In genomic region chr13:110138009-110138699, GRCh38 we compare ENCODE assay signal across 8 cellular contexts.
DNase-seq lines count a peak whose midpoint lies in the region; ATAC-seq, FAIRE-seq and TF ChIP-seq lines count a peak whose summit lies in the region.

No MANE protein-coding gene starts in this region.

- TF ChIP-seq CTCF in left lung (IDR thresholded peaks at IDR 0.05): no peak

- H3K4me3 ChIP-seq in left lung: peak overlapping the region; percentile 44 to 51

- H3K4me1 ChIP-seq in left lung: peaks cover 10 to 25% of the 10 kb centered on the region in 2 donors

- H3K27ac ChIP-seq in cingulate gyrus (ENCODE audit: low read depth, low read length) (peak overlapping the region; percentile 75), left lung (peak overlapping the region; percentile 66 to 97)

- peak; percentile 26 for DNase-seq in GM18507 (ENCODE audit: extremely low spot score, insufficient read length, low read depth)
- peak; percentile 53 to 70 for DNase-seq in NCI-H1930 (lab: John Stamatoyannopoulos, UW)
- peak; percentile 45 for DNase-seq in activated CD4-positive, alpha-beta T cell treated with anti-CD3 and anti-CD28 coated beads for 1 hour
- peak; percentile 81 to 95 for DNase-seq in left lung
- peak; percentile 73 for DNase-seq in stimulated activated CD4-positive, alpha-beta T cell treated with anti-CD3 and anti-CD28 coated beads, Interleukin-2, amount 100 ng/mL, for 4 hours (ENCODE audit: low read depth)
- DNase-seq in DMS114 treated with DMSO at 0.1 percent for 48 hours (lab: John Stamatoyannopoulos, UW; ENCODE audit: unreplicated experiment): no peak

- no peaks in the 10 kb centered on the region for H3K9me3 ChIP-seq in left lung

- H3K27me3 ChIP-seq in left lung: no peaks in the 10 kb centered on the region

- FAIRE-seq in GM18507 (lab: Jason Lieb, UNC): peak; percentile 79

- no peaks in the 10 kb centered on the region for H3K36me3 ChIP-seq in left lung

- intact Hi-C loops in left lung (cut with DNase I): no loop called here

- peak; percentile 42 for ATAC-seq in HG02870 (IDR thresholded peaks at IDR 0.05; ENCODE audit: unreplicated experiment)
- ATAC-seq in left lung: peak; percentile 90
